Comparison of ENCODE assay signal across 8 cellular contexts in the genomic region with DNA sequence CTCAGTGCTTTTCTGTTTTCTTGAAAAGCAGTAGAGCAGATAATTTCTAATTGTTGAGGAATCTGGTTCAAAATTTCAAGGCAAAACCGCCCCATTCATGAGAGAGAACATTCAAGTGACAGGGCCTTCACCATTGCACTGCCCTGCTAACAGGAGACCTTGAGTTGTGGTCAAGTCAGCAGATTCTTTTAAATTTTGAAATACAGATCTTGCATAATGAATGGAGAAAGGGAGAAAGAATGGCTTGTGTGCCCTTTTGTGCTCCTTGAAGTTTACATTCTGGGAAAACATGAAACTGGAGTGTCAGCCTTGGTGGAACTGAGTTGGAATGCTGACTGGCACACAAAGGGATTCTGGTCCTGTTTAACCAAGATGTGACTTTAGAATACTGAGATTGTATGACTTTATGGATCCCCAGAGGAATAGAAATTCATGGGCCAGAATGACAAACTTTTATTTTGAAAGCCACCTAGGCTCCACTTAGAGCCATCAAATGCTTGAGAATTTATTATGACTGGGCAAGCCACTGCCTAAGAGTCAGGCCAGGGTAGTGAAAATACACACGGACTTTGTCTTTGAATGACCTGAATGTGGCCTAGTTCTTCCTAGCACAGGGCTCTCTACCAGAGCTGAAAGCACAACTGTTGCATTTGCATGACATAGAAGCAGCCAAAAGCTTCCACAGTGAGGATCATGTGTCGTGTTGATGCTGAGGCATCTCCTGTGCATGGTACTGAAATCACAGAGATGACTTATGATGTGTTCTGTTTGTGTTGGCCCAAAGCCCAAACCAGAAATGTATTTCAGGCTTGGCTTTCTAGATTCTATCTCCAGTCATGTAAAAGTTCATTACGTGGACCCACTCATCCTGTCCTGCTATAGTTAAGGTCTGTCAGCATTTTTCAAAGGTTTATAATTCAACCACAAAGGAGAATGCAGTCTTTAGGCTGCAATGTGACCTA.
DNase-seq lines count a peak whose midpoint lies in the region; ATAC-seq and TF ChIP-seq lines count a peak whose summit lies in the region.

No MANE protein-coding gene starts in this region.

- peak; percentile 87 to 98 for TF ChIP-seq EP300 in SK-N-SH (IDR thresholded peaks at IDR 0.05; ENCODE audit: borderline replicate concordance in 1 of 2, low read depth in 1 of 2, low read length in 1 of 2)

- no peak overlapping the region for H2BK20ac ChIP-seq in H9 (ENCODE audit: low read depth, low read length, poor library complexity, severe bottlenecking)

- no peaks in the 10 kb centered on the region for H3K9me2 ChIP-seq in SK-N-SH

- no peak overlapping the region for H2BK12ac ChIP-seq in H9 (ENCODE audit: insufficient read length, low read depth, low read length)

- no peak overlapping the region for H2AFZ ChIP-seq in H9 (ENCODE audit: low read length)
- no peak overlapping the region for H2AFZ ChIP-seq in SK-N-SH (ENCODE audit: low read depth)

- no peaks in the 10 kb centered on the region for H3K27me3 Mint-ChIP-seq in H9 (ENCODE audit: low read depth)

- no peak overlapping the region for H2AK5ac ChIP-seq in H9 (ENCODE audit: insufficient read length, low read length)

- peaks cover 10% of the 10 kb centered on the region; the same call in 1 of the 2 replicates for H3K4me1 ChIP-seq in H9 (ENCODE audit: insufficient read depth, low read length)
- H3K4me1 ChIP-seq in SK-N-SH (ENCODE audit: control insufficient read depth in 1 of 2, insufficient read depth in 2 of 2, low read depth in 1 of 2, low read length in 1 of 2) = peaks cover 37 to 55% of the 10 kb centered on the region in 2 experiments
- H3K4me1 ChIP-seq in cardiac muscle cell (ENCODE audit: low read depth) = peaks cover 44% of the 10 kb centered on the region
- H3K4me1 ChIP-seq in skeletal muscle satellite cell (ENCODE audit: control insufficient read depth, insufficient read depth, low read length) = peaks cover 62% of the 10 kb centered on the region

- H3K4me3 ChIP-seq in SK-N-SH (ENCODE audit: low read depth in 2 of 2, low read length in 1 of 2) (no peak overlapping the region), cardiac muscle cell (no peak overlapping the region), skeletal muscle satellite cell (ENCODE audit: low read length) (no peak overlapping the region)

- no peak overlapping the region for H2BK120ac ChIP-seq in H9 (ENCODE audit: low read depth, low read length, poor library complexity, severe bottlenecking)

- no peak overlapping the region for H3K27ac ChIP-seq in H9 (ENCODE audit: insufficient read length, low read depth, low read length)
- peak overlapping the region; percentile 65 to 76 for H3K27ac ChIP-seq in SK-N-SH (ENCODE audit: low read depth in 2 of 2, low read length in 1 of 2)
- peak overlapping the region; percentile 68 for H3K27ac ChIP-seq in cardiac muscle cell

- DNase-seq in H9 (peak; percentile 46), SK-N-SH (peak; percentile 61), cardiac muscle cell (ENCODE audit: low read depth in 1 of 2, low spot score in 1 of 2) (peak; percentile 25 to 96), posterior vena cava (ENCODE audit: low spot score) (no peak), GDM1 (lab: John Stamatoyannopoulos, UW) (no peak)
- no peak for DNase-seq in effector CD4-positive, alpha-beta T cell

- no peak overlapping the region for H3K14ac ChIP-seq in H9 (ENCODE audit: insufficient read depth, low read length)

- peaks cover 12 to 16% (median 13%) of the 10 kb centered on the region in 3 experiments for H3K36me3 Mint-ChIP-seq in H9 (ENCODE audit: insufficient read depth in 1 of 3, low read depth in 3 of 3)

- no peak overlapping the region for H3T11ph ChIP-seq in H9 (ENCODE audit: low read length)

- H3K4me2 ChIP-seq in H9 (ENCODE audit: insufficient read depth, insufficient read length, low read length) (no peak overlapping the region), SK-N-SH (peak overlapping the region; percentile 3; the same call in 1 of the 2 replicates), skeletal muscle satellite cell (ENCODE audit: low read length) (peak overlapping the region; percentile 22)

- H3K9me3 ChIP-seq in H9 (ENCODE audit: control insufficient read depth, low read depth, low read length) (no peaks in the 10 kb centered on the region), SK-N-SH (no peaks in the 10 kb centered on the region), cardiac muscle cell (ENCODE audit: low read depth) (no peaks in the 10 kb centered on the region), skeletal muscle satellite cell (replicated peaks; ENCODE audit: low read length) (no peaks in the 10 kb centered on the region)

- H3K56ac ChIP-seq in H9 (ENCODE audit: insufficient read length, low read depth, low read length) = no peak overlapping the region

- intact Hi-C loops in posterior vena cava (cut with DNase I) = no loop called here

- no peak overlapping the region for H4K5ac ChIP-seq in H9 (ENCODE audit: insufficient read length, low read depth, low read length)

- POLR2A ChIA-PET in SK-N-SH (lab: Yijun Ruan, JAX) = no interaction called here

- no peak overlapping the region for H3K4me3 Mint-ChIP-seq in H9

- H4K91ac ChIP-seq in H9 (ENCODE audit: insufficient read length, low read depth, low read length) = no peak overlapping the region

- TF ChIP-seq CTCF in H9 (conservative IDR thresholded peaks at IDR 0.05) (no peak), SK-N-SH (IDR thresholded peaks at IDR 0.05) (no peak), cardiac muscle cell (IDR thresholded peaks at IDR 0.05; ENCODE audit: low read depth, low read length) (no peak)

- no peak overlapping the region for H3K4ac ChIP-seq in H9 (ENCODE audit: low read depth, low read length)

- H3K79me1 ChIP-seq in H9 (ENCODE audit: insufficient read depth, low read depth, low read length, poor library complexity, severe bottlenecking) = peaks cover 2% of the 10 kb centered on the region

- no peak for ATAC-seq in HG02588 (IDR thresholded peaks at IDR 0.05; ENCODE audit: unreplicated experiment)

- CTCF ChIA-PET in SK-N-SH (lab: Yijun Ruan, JAX) = interaction anchor here (0.9 to 1.6 kb wide), 2 partner anchors 98 to 347 kb away, joined by 3 to 7 read pairs; no protein-coding TSS in a partner anchor

- H3K18ac ChIP-seq in H9 (ENCODE audit: insufficient read length, low read depth, low read length) = no peak overlapping the region

- H3K23ac ChIP-seq in H9 (ENCODE audit: insufficient read length, low read depth, low read length) = no peak overlapping the region

- no peaks in the 10 kb centered on the region for H3K36me3 ChIP-seq in SK-N-SH (replicated peaks in 1 of 2; ENCODE audit: control insufficient read depth in 1 of 2, insufficient read depth in 2 of 2, low read length in 1 of 2)
- no peaks in the 10 kb centered on the region for H3K36me3 ChIP-seq in cardiac muscle cell
- no peaks in the 10 kb centered on the region for H3K36me3 ChIP-seq in skeletal muscle satellite cell (ENCODE audit: insufficient read depth, low read length)

- H3K4me1 Mint-ChIP-seq in H9 = peaks cover 39 to 53% of the 10 kb centered on the region in 2 experiments

- no CpG with 5 or more reads among the region's 4 CpGs for WGBS in H9 (ENCODE audit: extremely low coverage, insufficient read length, low lambda C conversion rate)
- 28% methylated on average over 4 of the region's 4 CpGs for WGBS in SK-N-SH (ENCODE audit: low lambda C conversion rate)

- H3K23me2 ChIP-seq in H9 (ENCODE audit: insufficient read length, low read depth, low read length, poor library complexity, severe bottlenecking) = no peaks in the 10 kb centered on the region

- H4K20me1 ChIP-seq in H9 (ENCODE audit: control insufficient read depth, insufficient read depth, insufficient read length) (no peaks in the 10 kb centered on the region), SK-N-SH (ENCODE audit: insufficient read depth) (no peaks in the 10 kb centered on the region)

- peaks cover 30% of the 10 kb centered on the region for H3F3A ChIP-seq in SK-N-SH (replicated peaks; ENCODE audit: insufficient read depth)

- H2BK5ac ChIP-seq in H9 (ENCODE audit: insufficient read length, low read length) = no peak overlapping the region

- H3K27ac Mint-ChIP-seq in H9 = peak overlapping the region in 2 of 3 experiments; percentile 37 to 45; a peak in 3 of 7 replicates

- no peaks in the 10 kb centered on the region for H3K9me3 Mint-ChIP-seq in H9

- H2BK15ac ChIP-seq in H9 (ENCODE audit: low read depth, low read length) = no peak overlapping the region

- peaks cover 3% of the 10 kb centered on the region; the same call in 1 of the 2 replicates for H3K79me2 ChIP-seq in H9 (ENCODE audit: insufficient read depth, low read length)
- H3K79me2 ChIP-seq in SK-N-SH (ENCODE audit: insufficient read depth) = no peaks in the 10 kb centered on the region

- H3K27me3 ChIP-seq in H9 (ENCODE audit: insufficient read depth, low read length) (no peaks in the 10 kb centered on the region), SK-N-SH (ENCODE audit: insufficient read depth) (no peaks in the 10 kb centered on the region), cardiac muscle cell (no peaks in the 10 kb centered on the region), skeletal muscle satellite cell (ENCODE audit: control insufficient read depth, insufficient read depth, low read length) (no peaks in the 10 kb centered on the region)

- TF ChIP-seq RAD21 in SK-N-SH (IDR thresholded peaks at IDR 0.05; ENCODE audit: low read length) = peak; percentile 29

- no peak overlapping the region for H4K8ac ChIP-seq in H9 (replicated peaks; ENCODE audit: insufficient read length, low read depth, low read length)

- H3K9ac ChIP-seq in H9 (ENCODE audit: extremely low read depth, insufficient read length, low read length) = no peak overlapping the region
- H3K9ac ChIP-seq in SK-N-SH = no peak overlapping the region
- H3K9ac ChIP-seq in skeletal muscle satellite cell (ENCODE audit: low read depth, low read length) = peak overlapping the region; percentile 72

TF ChIP-seq in SK-N-SH, 30 proteins besides CTCF, POLR2A, EP300 and RAD21 (continues in another document):
- TF ChIP-seq SIN3A (IDR thresholded peaks at IDR 0.05; ENCODE audit: borderline replicate concordance, low read depth, low read length) (peak; percentile 90; the same call in 1 of the 2 replicates), GABPA (IDR thresholded peaks at IDR 0.05; ENCODE audit: low read depth) (peak; percentile 44; the same call in 1 of the 2 replicates), POLR2AphosphoS5 (IDR thresholded peaks at IDR 0.05; ENCODE audit: low read depth, low read length) (peak; percentile 92; the same call in 1 of the 2 replicates), MEF2A (IDR thresholded peaks at IDR 0.05; ENCODE audit: borderline replicate concordance, low read depth) (peak; percentile 98), RXRA (IDR thresholded peaks at IDR 0.05; ENCODE audit: borderline replicate concordance, low read depth) (peak; percentile 98), JUND (IDR thresholded peaks at IDR 0.05) (peak; percentile 99)
- TF ChIP-seq, protein P1, sequence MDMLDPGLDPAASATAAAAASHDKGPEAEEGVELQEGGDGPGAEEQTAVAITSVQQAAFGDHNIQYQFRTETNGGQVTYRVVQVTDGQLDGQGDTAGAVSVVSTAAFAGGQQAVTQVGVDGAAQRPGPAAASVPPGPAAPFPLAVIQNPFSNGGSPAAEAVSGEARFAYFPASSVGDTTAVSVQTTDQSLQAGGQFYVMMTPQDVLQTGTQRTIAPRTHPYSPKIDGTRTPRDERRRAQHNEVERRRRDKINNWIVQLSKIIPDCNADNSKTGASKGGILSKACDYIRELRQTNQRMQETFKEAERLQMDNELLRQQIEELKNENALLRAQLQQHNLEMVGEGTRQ (IDR thresholded peaks at IDR 0.05; ENCODE audit: borderline replicate concordance, low read depth, low read length) = no peak

Comparison
In these comparisons a context has a peak if more than half of its experiments do, and no peak if none do; other contexts are left out.
1. DNase-seq: peak in H9 (single experiment), SK-N-SH (single experiment) and cardiac muscle cell (2 of 2); none in posterior vena cava (single experiment), GDM1 (single experiment) and effector CD4-positive, alpha-beta T cell (single experiment).